8 cellular contexts compared by ENCODE assay signal in genomic region chr9:128911529-128912035, GRCh38. TPM values are rescaled to one million over a fixed set of nuclear protein-coding genes. Genes with fewer than 3 reads are reported as not detected.
DNase-seq lines count a peak whose midpoint lies in the region; ATAC-seq, FAIRE-seq and TF ChIP-seq lines count a peak whose summit lies in the region.

No MANE protein-coding gene starts in this region.

- H3K4me1 ChIP-seq in body of pancreas (peaks cover 56% of the 10 kb centered on the region), kidney (ENCODE audit: control insufficient read depth in 1 of 2, insufficient read depth in 1 of 2, low read depth in 1 of 2, low read length in 2 of 2) (peaks cover 6 to 33% of the 10 kb centered on the region in 2 donors), suprapubic skin (peaks cover 71% of the 10 kb centered on the region)

- 53 to 63% methylated on average over 8 of the region's 8 CpGs for WGBS in body of pancreas, 2 donors
- 17% methylated on average over 5 of the region's 8 CpGs for WGBS in suprapubic skin

- no peaks in the 10 kb centered on the region for H3K9me3 ChIP-seq in body of pancreas
- H3K9me3 ChIP-seq in kidney (ENCODE audit: control insufficient read depth in 1 of 2, low read length in 2 of 2), result no peaks in the 10 kb centered on the region
- no peaks in the 10 kb centered on the region for H3K9me3 ChIP-seq in suprapubic skin

- H3K4me1 Mint-ChIP-seq in activated CD4-positive, alpha-beta T cell treated with anti-CD3 and anti-CD28 coated beads for 36 hours, result peaks cover 48% of the 10 kb centered on the region

- no peak for TF ChIP-seq CTCF in body of pancreas (IDR thresholded peaks at IDR 0.05)
- TF ChIP-seq CTCF in kidney (IDR thresholded peaks at IDR 0.05; ENCODE audit: borderline replicate concordance, extremely low read depth, insufficient read depth), result no peak
- TF ChIP-seq CTCF in suprapubic skin (IDR thresholded peaks at IDR 0.05), result no peak

- H3K4me3 ChIP-seq in body of pancreas, result no peak overlapping the region
- no peak overlapping the region for H3K4me3 ChIP-seq in kidney (ENCODE audit: low read length in 2 of 2)
- H3K4me3 ChIP-seq in suprapubic skin, result no peak overlapping the region

- H3K36me3 ChIP-seq in body of pancreas (replicated peaks in 1 of 2; ENCODE audit: insufficient read depth in 1 of 2, low read depth in 2 of 2) (peaks cover 6 to 13% of the 10 kb centered on the region in 2 donors), kidney (ENCODE audit: control insufficient read depth in 1 of 2, insufficient read depth in 2 of 2, low read length in 2 of 2) (peaks cover 23 to 35% of the 10 kb centered on the region in 2 donors), suprapubic skin (peaks cover 51% of the 10 kb centered on the region)

- POLR2A ChIA-PET in activated CD4-positive, alpha-beta T cell treated with anti-CD3 and anti-CD28 coated beads for 36 hours (lab: Charles Lee), result no interaction called here

- peak in 1 of 3 donors; percentile 6 for TF ChIP-seq POLR2A in body of pancreas (IDR thresholded peaks at IDR 0.05)
- TF ChIP-seq POLR2A in suprapubic skin (IDR thresholded peaks at IDR 0.05), result no peak

- no peaks in the 10 kb centered on the region for H3K27me3 Mint-ChIP-seq in activated CD4-positive, alpha-beta T cell treated with anti-CD3 and anti-CD28 coated beads for 36 hours

- H3K9ac ChIP-seq in kidney (ENCODE audit: low read length in 2 of 2), result no peak overlapping the region

- DNase-seq in HS-27A (ENCODE audit: low read depth) (peak; percentile 81), body of pancreas (peak in 3 of 4 donors; percentile 43 to 60 (median 47)), kidney (peak; percentile 88), suprapubic skin (ENCODE audit: low spot score in 2 of 2) (no peak), DMS79 (lab: John Stamatoyannopoulos, UW) (no peak)
- no peak for DNase-seq in activated CD4-positive, alpha-beta T cell treated with anti-CD3 and anti-CD28 coated beads for 36 hours
- no peak for DNase-seq in activated CD8-positive, alpha-beta memory T cell treated with anti-CD3 and anti-CD28 coated beads, Interleukin-2, amount 50 U/mL, for 48 hours

- CTCF ChIA-PET in activated CD4-positive, alpha-beta T cell treated with anti-CD3 and anti-CD28 coated beads for 36 hours (lab: Charles Lee), result no interaction called here

- peak overlapping the region; percentile 10 to 36 (median 31) for H3K27ac ChIP-seq in body of pancreas
- H3K27ac ChIP-seq in kidney (ENCODE audit: low read depth in 2 of 2, low read length in 2 of 2), result peak overlapping the region; percentile 18 to 61
- H3K27ac ChIP-seq in suprapubic skin, result peak overlapping the region; percentile 79

- H3K9me3 Mint-ChIP-seq in activated CD4-positive, alpha-beta T cell treated with anti-CD3 and anti-CD28 coated beads for 36 hours (ENCODE audit: low read depth), result no peaks in the 10 kb centered on the region

- H3K27ac Mint-ChIP-seq in activated CD4-positive, alpha-beta T cell treated with anti-CD3 and anti-CD28 coated beads for 36 hours, result no peak overlapping the region

- no peak for TF ChIP-seq EP300 in suprapubic skin (IDR thresholded peaks at IDR 0.05)

- H3K4me3 Mint-ChIP-seq in activated CD4-positive, alpha-beta T cell treated with anti-CD3 and anti-CD28 coated beads for 36 hours, result no peak overlapping the region

- intact Hi-C loops in body of pancreas (cut with DNase I) (no loop called here), kidney (cut with DNase I) (no loop called here)
- intact Hi-C loops in activated CD4-positive, alpha-beta T cell treated with anti-CD3 and anti-CD28 coated beads for 36 hours (cut with DNase I, micrococcal nuclease), result no loop called here

- H3K36me3 Mint-ChIP-seq in activated CD4-positive, alpha-beta T cell treated with anti-CD3 and anti-CD28 coated beads for 36 hours (ENCODE audit: low read depth), result peaks cover 40% of the 10 kb centered on the region

- FAIRE-seq in kidney (lab: Jason Lieb, UNC), result no peak

- peak; percentile 22 for ATAC-seq in body of pancreas
- ATAC-seq in HG02840 (IDR thresholded peaks at IDR 0.05; ENCODE audit: low FRiP score, unreplicated experiment), result no peak
- no peak for ATAC-seq in activated CD4-positive, alpha-beta T cell treated with anti-CD3 and anti-CD28 coated beads for 36 hours

- H3K27me3 ChIP-seq in body of pancreas (no peaks in the 10 kb centered on the region), suprapubic skin (no peaks in the 10 kb centered on the region)

RNA-seq across cellular contexts. Expression of gene PHYHD1, which starts 9.2 kb away (rescaled TPM):
- 10 to 100 TPM; 48.8 to 65.3 TPM for total RNA-seq in body of pancreas
- total RNA-seq in kidney, result 59.0 TPM
- polyA plus RNA-seq in kidney (ENCODE audit: insufficient read depth, low read depth, low replicate concordance), result 122 TPM
- total RNA-seq in suprapubic skin, result 10 to 100 TPM; 39.1 to 73.5 (median 49.5) TPM
- under 1 TPM; 0.21 to 0.44 TPM for total RNA-seq in activated CD4-positive, alpha-beta T cell treated with anti-CD3 and anti-CD28 coated beads for 36 hours

RNA-seq across cellular contexts. Expression of gene LRRC8A, which starts 29.6 kb away (rescaled TPM):
- total RNA-seq in body of pancreas, result 10 to 100 TPM; 21.0 to 23.7 TPM
- total RNA-seq in kidney, result 37.4 TPM
- 18.5 TPM for polyA plus RNA-seq in kidney (ENCODE audit: insufficient read depth, low read depth, low replicate concordance)
- 100 to 1,000 TPM in 3 of 4 donors, 10 to 100 TPM in 1; 77.3 to 127 (median 108) TPM for total RNA-seq in suprapubic skin
- total RNA-seq in activated CD4-positive, alpha-beta T cell treated with anti-CD3 and anti-CD28 coated beads for 36 hours, result 10 to 100 TPM; 14.9 to 15.5 TPM

RNA-seq across cellular contexts. Expression of gene KYAT1, which starts 29.8 kb away (rescaled TPM):
- total RNA-seq in body of pancreas, result 1 to 10 TPM; 2.6 to 4.3 TPM
- 5.1 TPM for total RNA-seq in kidney
- polyA plus RNA-seq in kidney (ENCODE audit: insufficient read depth, low read depth, low replicate concordance), result 17.0 TPM
- 10 to 100 TPM; 10.6 to 17.1 (median 14.6) TPM for total RNA-seq in suprapubic skin
- total RNA-seq in activated CD4-positive, alpha-beta T cell treated with anti-CD3 and anti-CD28 coated beads for 36 hours, result 10 to 100 TPM; 14.8 to 18.5 TPM

RNA-seq across cellular contexts. Expression of gene DOLK, which starts 35.8 kb away (rescaled TPM):
- total RNA-seq in body of pancreas (10 to 100 TPM in 1 of 2 donors, 1 to 10 TPM in 1; 8.0 to 12.2 TPM), kidney (13.9 TPM), suprapubic skin (10 to 100 TPM in 3 of 4 donors, 1 to 10 TPM in 1; 5.2 to 12.7 (median 10.8) TPM)
- 17.0 TPM for polyA plus RNA-seq in kidney (ENCODE audit: insufficient read depth, low read depth, low replicate concordance)
- 1 to 10 TPM; 4.8 to 5.0 TPM for total RNA-seq in activated CD4-positive, alpha-beta T cell treated with anti-CD3 and anti-CD28 coated beads for 36 hours

RNA-seq across cellular contexts. Expression of gene NUP188, which starts 35.9 kb away (rescaled TPM):
- total RNA-seq in body of pancreas (10 to 100 TPM; 15.2 to 18.9 TPM), kidney (27.9 TPM), suprapubic skin (100 to 1,000 TPM in 1 of 4 donors, 10 to 100 TPM in 3; 53.6 to 104 (median 60.6) TPM)
- polyA plus RNA-seq in kidney (ENCODE audit: insufficient read depth, low read depth, low replicate concordance), result 6.4 TPM
- 100 to 1,000 TPM; 102 to 124 TPM for total RNA-seq in activated CD4-positive, alpha-beta T cell treated with anti-CD3 and anti-CD28 coated beads for 36 hours

Comparison
In these comparisons a context has a peak if more than half of its experiments do, and no peak if none do; other contexts are left out.
1. DNase-seq: peak in HS-27A (single experiment), body of pancreas (3 of 4) and kidney (single experiment); none in suprapubic skin (0 of 2), activated CD4-positive, alpha-beta T cell treated with anti-CD3 and anti-CD28 coated beads for 36 hours (single experiment), activated CD8-positive, alpha-beta memory T cell treated with anti-CD3 and anti-CD28 coated beads, Interleukin-2, amount 50 U/mL, for 48 hours (single experiment) and DMS79 (single experiment).
2. RNA of gene PHYHD1, which starts 9.2 kb away (total RNA-seq): 48.8 to 65.3 TPM in body of pancreas, 59.0 TPM in kidney (single experiment) and 39.1 to 73.5 TPM in suprapubic skin; 0.21 to 0.44 TPM in activated CD4-positive, alpha-beta T cell treated with anti-CD3 and anti-CD28 coated beads for 36 hours; every median in the first group is over 10 times any median in the second.
3. Peak in every context shown above with its lines, with median percentiles within 50 percentile points of each other: H3K27ac ChIP-seq.